17 cellular contexts compared by ENCODE assay signal in the genomic region with DNA sequence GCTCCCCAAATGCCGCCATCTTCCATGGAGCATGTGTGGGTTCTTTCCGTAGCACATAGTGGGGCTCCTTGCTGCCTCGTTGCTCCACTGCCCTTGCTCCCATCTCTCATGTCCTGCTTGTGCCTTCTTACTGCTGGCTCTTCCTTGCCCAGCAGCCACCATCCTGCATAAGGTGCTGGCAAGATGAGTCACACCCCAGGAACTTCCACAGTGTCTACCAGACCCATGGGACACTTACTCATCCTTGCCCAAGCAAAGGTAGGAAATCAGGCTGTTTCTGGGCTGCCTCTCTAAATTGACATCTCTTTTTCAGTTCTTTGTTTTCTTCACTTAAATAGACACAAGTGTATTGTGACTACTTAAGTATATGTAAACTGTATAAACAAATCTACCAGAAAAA. TPM values are rescaled to one million over a fixed set of nuclear protein-coding genes. Genes with fewer than 3 reads are reported as not detected.
DNase-seq lines count a peak whose midpoint lies in the region; ATAC-seq, FAIRE-seq and TF ChIP-seq lines count a peak whose summit lies in the region.
"Had no signal": no experiment of that assay in that cellular context is flagged by ENCODE, and none has a peak within 500 bp of the region (broad histone marks: within the 10 kb centered on the region; RNA-seq: fewer than 3 reads in every experiment).

No MANE protein-coding gene starts in this region.

- H3K9me3 ChIP-seq in HepG2 (ENCODE audit: low read length), result no peaks in the 10 kb centered on the region
- no peaks in the 10 kb centered on the region for H3K9me3 ChIP-seq in right lobe of liver
- H3K9me3 ChIP-seq in SJSA1 (replicated peaks), result no peaks in the 10 kb centered on the region
- H3K9me3 ChIP-seq: mucosa of descending colon, ovary, upper lobe of right lung had no signal

- DNase-seq in HepG2 (ENCODE audit: low spot score) (no peak), right lobe of liver (no peak), SJSA1 (ENCODE audit: low read depth in 1 of 2, low spot score in 2 of 2) (peak; percentile 20 to 56), fibroblast of peridontal ligament (ENCODE audit: extremely low read depth) (peak; percentile 13), urothelium cell line (ENCODE audit: low spot score) (peak; percentile 78), hypothalamus (lab: John Stamatoyannopoulos, UW) (no peak), medulla oblongata (ENCODE audit: extremely low spot score) (no peak)
- DNase-seq: activated CD8-positive, alpha-beta memory T cell treated with anti-CD3 and anti-CD28 coated beads for 24 hours; activated naive CD4-positive, alpha-beta T cell; DMS 273 treated with DMSO at 0.1 percent for 48 hours; mucosa of descending colon; NCI-H1417 treated with DMSO at 0.1 percent for 48 hours; ovary; upper lobe of right lung had no signal

- CTCF ChIA-PET in HepG2 (lab: Yijun Ruan, JAX; ENCODE audit: low intra/inter-chr PET ratio, low total read pairs), result no interaction called here

- FAIRE-seq in HepG2 (lab: Jason Lieb, UNC) (no peak), urothelium cell line (lab: Jason Lieb, UNC) (peak; percentile 96)
- FAIRE-seq: A204.1, GM12878 had no signal

- intact Hi-C loops in HepG2 (cut with micrococcal nuclease; ENCODE audit: unreplicated experiment) (no loop called here), right lobe of liver (cut with DNase I) (no loop called here)

- TF ChIP-seq EP300 in HepG2 (IDR thresholded peaks at IDR 0.05; ENCODE audit: low read depth in 2 of 2, low read length in 2 of 2) (no peak), HepG2 (CRISPR knock-in tag; IDR thresholded peaks at IDR 0.05; ENCODE audit: borderline replicate concordance) (no peak)

- ATAC-seq in HepG2 (no peak), right lobe of liver (no peak), GM19397 (IDR thresholded peaks at IDR 0.05; ENCODE audit: unreplicated experiment) (no peak)
- ATAC-seq: GM12878, mucosa of descending colon, upper lobe of right lung had no signal

- H3K4me1 ChIP-seq in HepG2 (ENCODE audit: insufficient read depth, low read length), result peaks cover 6% of the 10 kb centered on the region
- no peaks in the 10 kb centered on the region for H3K4me1 ChIP-seq in right lobe of liver
- peaks cover 32% of the 10 kb centered on the region for H3K4me1 ChIP-seq in SJSA1 (replicated peaks)
- H3K4me1 ChIP-seq: upper lobe of right lung had no signal

- no peaks in the 10 kb centered on the region for H3K36me3 ChIP-seq in HepG2 (replicated peaks in 1 of 2; ENCODE audit: control insufficient read depth in 1 of 2, insufficient read depth in 2 of 2, low read length in 2 of 2)
- no peaks in the 10 kb centered on the region for H3K36me3 ChIP-seq in right lobe of liver
- no peaks in the 10 kb centered on the region for H3K36me3 ChIP-seq in SJSA1
- H3K36me3 ChIP-seq: ovary, upper lobe of right lung had no signal

- H3K4me3 ChIP-seq in HepG2 (replicated peaks in 1 of 3; ENCODE audit: insufficient read depth in 1 of 3, low read depth in 2 of 3, low read length in 3 of 3) (no peak overlapping the region), right lobe of liver (no peak overlapping the region), SJSA1 (no peak overlapping the region)
- H3K4me3 ChIP-seq: GM12878, mucosa of descending colon, ovary, upper lobe of right lung had no signal

- TF ChIP-seq CTCF in HepG2 (CRISPR knock-in tag; IDR thresholded peaks at IDR 0.05), result no peak
- TF ChIP-seq CTCF in right lobe of liver (IDR thresholded peaks at IDR 0.05), result no peak

- H3K27ac ChIP-seq in HepG2 (ENCODE audit: extremely low read length, insufficient read depth, low read length), result no peak overlapping the region
- no peak overlapping the region for H3K27ac ChIP-seq in right lobe of liver
- H3K27ac ChIP-seq in SJSA1, result no peak overlapping the region
- H3K27ac ChIP-seq: ovary, upper lobe of right lung had no signal

- in situ Hi-C loops in HepG2 (cut with HindIII; ENCODE audit: extremely low pct_ligation_motif_present, low pct_unique_long_range_greater_than_20kb), result no loop called here

- H4K20me1 ChIP-seq in HepG2 (ENCODE audit: insufficient read depth, low read length), result no peaks in the 10 kb centered on the region; the same call in 1 of the 2 replicates

- TF ChIP-seq RAD21 in HepG2 (CRISPR knock-in tag; IDR thresholded peaks at IDR 0.05), result no peak

- no peak overlapping the region for H3K4me2 ChIP-seq in HepG2 (ENCODE audit: low read depth, low read length)

- POLR2A ChIA-PET in HepG2 (lab: Yijun Ruan, JAX), result no interaction called here

- WGBS in HepG2 (ENCODE audit: low lambda C conversion rate), result 0% methylated on average over 3 of the region's 3 CpGs
- 0% methylated on average over 1 of the region's 3 CpGs for WGBS in right lobe of liver (ENCODE audit: insufficient coverage, low coverage, low lambda C conversion rate, missing lambda C conversion rate)

- H3K27me3 ChIP-seq in HepG2 (ENCODE audit: control insufficient read depth in 1 of 2, insufficient read depth in 2 of 2, low read length in 2 of 2) (no peaks in the 10 kb centered on the region), right lobe of liver (no peaks in the 10 kb centered on the region), SJSA1 (replicated peaks) (no peaks in the 10 kb centered on the region)
- H3K27me3 ChIP-seq: ovary, upper lobe of right lung had no signal

- no peaks in the 10 kb centered on the region for H3K79me2 ChIP-seq in HepG2 (ENCODE audit: insufficient read depth, low read length)

- no peak overlapping the region for H2AFZ ChIP-seq in HepG2 (ENCODE audit: low read length)

- no peak overlapping the region for H3K9ac ChIP-seq in HepG2 (ENCODE audit: insufficient read depth, low read depth, low read length)

- TF ChIP-seq POLR2A in HepG2 (IDR thresholded peaks at IDR 0.05; ENCODE audit: insufficient read depth in 1 of 2, low read depth in 2 of 2, low read length in 2 of 2) (no peak), right lobe of liver (IDR thresholded peaks at IDR 0.05) (no peak)

- no TSS peak for BruUV-seq in HepG2 (replicated peaks; lab: Mats Ljungman, UMichigan)

TF ChIP-seq in HepG2, 621 proteins besides CTCF, POLR2A, EP300 and RAD21:
- TF ChIP-seq FOSL2 (CRISPR knock-in tag; IDR thresholded peaks at IDR 0.05) (peak; percentile 57), ZFY (CRISPR knock-in tag; IDR thresholded peaks at IDR 0.05) (no peak)
- TF ChIP-seq, protein P1, sequence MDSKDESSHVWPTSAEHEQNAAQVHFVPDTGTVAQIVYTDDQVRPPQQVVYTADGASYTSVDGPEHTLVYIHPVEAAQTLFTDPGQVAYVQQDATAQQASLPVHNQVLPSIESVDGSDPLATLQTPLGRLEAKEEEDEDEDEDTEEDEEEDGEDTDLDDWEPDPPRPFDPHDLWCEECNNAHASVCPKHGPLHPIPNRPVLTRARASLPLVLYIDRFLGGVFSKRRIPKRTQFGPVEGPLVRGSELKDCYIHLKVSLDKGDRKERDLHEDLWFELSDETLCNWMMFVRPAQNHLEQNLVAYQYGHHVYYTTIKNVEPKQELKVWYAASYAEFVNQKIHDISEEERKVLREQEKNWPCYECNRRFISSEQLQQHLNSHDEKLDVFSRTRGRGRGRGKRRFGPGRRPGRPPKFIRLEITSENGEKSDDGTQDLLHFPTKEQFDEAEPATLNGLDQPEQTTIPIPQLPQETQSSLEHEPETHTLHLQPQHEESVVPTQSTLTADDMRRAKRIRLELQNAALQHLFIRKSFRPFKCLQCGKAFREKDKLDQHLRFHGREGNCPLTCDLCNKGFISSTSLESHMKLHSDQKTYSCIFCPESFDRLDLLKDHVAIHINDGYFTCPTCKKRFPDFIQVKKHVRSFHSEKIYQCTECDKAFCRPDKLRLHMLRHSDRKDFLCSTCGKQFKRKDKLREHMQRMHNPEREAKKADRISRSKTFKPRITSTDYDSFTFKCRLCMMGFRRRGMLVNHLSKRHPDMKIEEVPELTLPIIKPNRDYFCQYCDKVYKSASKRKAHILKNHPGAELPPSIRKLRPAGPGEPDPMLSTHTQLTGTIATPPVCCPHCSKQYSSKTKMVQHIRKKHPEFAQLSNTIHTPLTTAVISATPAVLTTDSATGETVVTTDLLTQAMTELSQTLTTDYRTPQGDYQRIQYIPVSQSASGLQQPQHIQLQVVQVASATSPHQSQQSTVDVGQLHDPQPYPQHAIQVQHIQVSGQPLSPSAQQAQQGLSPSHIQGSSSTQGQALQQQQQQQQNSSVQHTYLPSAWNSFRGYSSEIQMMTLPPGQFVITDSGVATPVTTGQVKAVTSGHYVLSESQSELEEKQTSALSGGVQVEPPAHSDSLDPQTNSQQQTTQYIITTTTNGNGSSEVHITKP (CRISPR knock-in tag; IDR thresholded peaks at IDR 0.05; ENCODE audit: low read depth), result no peak

RNA-seq across cellular contexts. Expression of gene RGS17, which starts 39.4 kb away (rescaled TPM):
- not detected in 2 replicates for total RNA-seq in HepG2 (2016; rRNA removed; fragmentation: Illumina TruSeq; extraction: Trizol)
- not detected in 2 replicates for total RNA-seq in HepG2 (2016; cell fraction: cytosol; rRNA removed; fragmentation: Illumina TruSeq; extraction: Trizol; ENCODE audit: low read depth)
- not detected in 2 replicates for total RNA-seq in HepG2 (2016; cell fraction: insoluble cytoplasmic fraction; rRNA removed; fragmentation: Illumina TruSeq; extraction: Trizol)
- total RNA-seq in HepG2 (2016; cell fraction: membrane; rRNA removed; fragmentation: Illumina TruSeq; extraction: Trizol), result not detected in 2 replicates
- total RNA-seq in HepG2 (2016; cell fraction: nucleus; rRNA removed; fragmentation: Illumina TruSeq; extraction: Trizol), result not detected in 2 replicates
- polyA plus RNA-seq in HepG2 (2011; rRNA removed), result 0.04 TPM in 1 of 2 replicates, not detected in the other
- not detected in 2 replicates for polyA plus RNA-seq in HepG2 (2011; cell fraction: cytosol; rRNA removed)
- not detected in 2 replicates for polyA plus RNA-seq in HepG2 (2011; cell fraction: nucleus; rRNA removed)
- polyA plus RNA-seq in HepG2 (2012), result 0.20 and 0.32 TPM in 2 replicates
- polyA plus RNA-seq in HepG2 (2016; cell fraction: cytosol; fragmentation: Illumina TruSeq; extraction: Trizol; ENCODE audit: low read depth), result not detected in 2 replicates
- polyA plus RNA-seq in HepG2 (2016; cell fraction: insoluble cytoplasmic fraction; fragmentation: Illumina TruSeq; extraction: Trizol; ENCODE audit: low read depth), result not detected in 2 replicates
- polyA plus RNA-seq in HepG2 (2016; cell fraction: membrane; fragmentation: Illumina TruSeq; extraction: Trizol; ENCODE audit: low read depth), result not detected in 2 replicates
- not detected in 2 replicates for polyA plus RNA-seq in HepG2 (2016; cell fraction: nucleus; fragmentation: Illumina TruSeq; extraction: Trizol; ENCODE audit: insufficient read depth, low read depth)
- not detected in 2 replicates for polyA minus RNA-seq in HepG2 (2011; rRNA and poly(A)+ RNA removed; ENCODE audit: low replicate concordance)
- polyA minus RNA-seq in HepG2 (2011; cell fraction: cytosol; rRNA and poly(A)+ RNA removed), result not detected in 2 replicates
- polyA minus RNA-seq in HepG2 (2011; cell fraction: nucleus; rRNA and poly(A)+ RNA removed), result under 0.01 TPM in 1 of 2 replicates, not detected in the other
- total RNA-seq in right lobe of liver, result not detected
- 0.37 and 1.3 TPM in 2 replicates for total RNA-seq in SJSA1 (2014; rRNA removed; shearing (Covaris generic))

Comparison
In these comparisons a context has a peak if more than half of its experiments do, and no peak if none do; other contexts are left out.
1. DNase-seq: peak in SJSA1 (2 of 2), fibroblast of peridontal ligament (single experiment) and urothelium cell line (single experiment); none in HepG2 (single experiment), right lobe of liver (0 of 3), hypothalamus (0 of 51) and medulla oblongata (single experiment).